1 cellular context compared by ENCODE assay signal in the genomic region with DNA sequence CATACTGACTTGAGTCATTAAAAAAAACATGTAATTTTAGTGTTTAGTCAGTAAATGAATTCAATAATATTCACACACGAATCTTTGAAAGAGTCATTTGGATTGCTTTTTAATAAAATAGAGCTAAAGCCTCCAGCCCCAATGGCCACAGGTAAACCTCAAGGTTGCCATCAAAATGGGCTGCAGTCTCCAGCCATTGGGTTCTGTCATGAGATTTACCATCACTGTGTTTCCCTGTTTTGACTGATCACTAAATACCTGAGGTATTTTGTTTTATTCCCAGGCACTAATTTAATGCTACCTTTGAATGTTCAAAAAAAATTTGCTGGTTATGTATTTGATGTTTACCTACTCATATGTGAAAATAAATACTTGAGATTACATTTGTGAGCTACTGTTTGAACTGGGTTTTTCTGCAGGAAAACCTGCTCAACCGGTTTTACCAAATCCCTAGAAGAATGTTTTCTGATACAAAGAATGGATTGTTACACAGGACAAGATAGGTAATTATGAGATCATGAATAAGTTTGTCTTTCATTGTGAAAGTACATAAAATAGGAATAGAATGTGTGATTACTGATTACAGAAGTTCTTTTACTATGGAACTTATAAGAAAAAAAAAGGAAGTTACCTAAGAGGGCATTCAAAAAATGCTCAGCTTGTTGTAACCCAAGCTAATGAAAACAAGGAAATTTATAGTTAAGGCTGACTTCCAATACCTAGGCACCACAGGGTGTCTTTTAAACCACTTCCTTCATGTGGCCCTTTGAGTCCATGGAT.
TF ChIP-seq lines count a peak whose summit lies in the region.

No MANE protein-coding gene starts in this region.

TF ChIP-seq in GM23338, 12 proteins besides CTCF, POLR2A, EP300 and RAD21 (continued from another document):
- 0 out of 2 replicates have a peak, but pooled peaks have one; percentile 8 for TF ChIP-seq ZNF462 (CRISPR knock-in tag; IDR thresholded peaks at IDR 0.05)
TF ChIP-seq in GM23338: peak in this region for 1.
